20 cellular contexts compared by ENCODE assay signal in genomic region chr1:57447551-57447950, GRCh38. TPM values are rescaled to one million over a fixed set of nuclear protein-coding genes. Genes with fewer than 3 reads are reported as not detected.
A peak's percentile ranks its signal among the peaks of the same experiment; 100 is the strongest.
DNase-seq lines count a peak whose midpoint lies in the region; ATAC-seq, FAIRE-seq and TF ChIP-seq lines count a peak whose summit lies in the region.
"Had no signal": no experiment of that assay in that cellular context is flagged by ENCODE, and none has a peak within 500 bp of the region (broad histone marks: within the 10 kb centered on the region; RNA-seq: fewer than 3 reads in every experiment).

No MANE protein-coding gene starts in this region.

- H3K4me3 Mint-ChIP-seq in endodermal cell, result no peak overlapping the region
- H3K4me3 Mint-ChIP-seq: CD4-positive, alpha-beta T cell; HFFc6; IgD-negative memory B cell had no signal

- no peaks in the 10 kb centered on the region for H4K20me1 ChIP-seq in IMR-90 (ENCODE audit: insufficient read depth, low read length)

- H3K9me3 ChIP-seq in IMR-90 (ENCODE audit: control insufficient read depth, insufficient read depth, low read length) (no peaks in the 10 kb centered on the region), endodermal cell (ENCODE audit: control insufficient read depth, low read length) (no peaks in the 10 kb centered on the region), kidney (ENCODE audit: control insufficient read depth in 1 of 2, low read length in 2 of 2) (no peaks in the 10 kb centered on the region)
- H3K9me3 ChIP-seq: Caco-2 had no signal

- no peaks in the 10 kb centered on the region for H3K36me3 Mint-ChIP-seq in endodermal cell (ENCODE audit: low read depth)
- H3K36me3 Mint-ChIP-seq: IgD-negative memory B cell had no signal

- no peaks in the 10 kb centered on the region for H3K9me3 Mint-ChIP-seq in endodermal cell
- H3K9me3 Mint-ChIP-seq: HFFc6 had no signal

- peaks cover 5% of the 10 kb centered on the region for H3K27me3 Mint-ChIP-seq in endodermal cell (ENCODE audit: insufficient read depth)
- H3K27me3 Mint-ChIP-seq: IgD-negative memory B cell had no signal

- peaks cover 19% of the 10 kb centered on the region for H3K4me1 Mint-ChIP-seq in endodermal cell
- H3K4me1 Mint-ChIP-seq: IgD-negative memory B cell had no signal

- POLR2A ChIA-PET in IMR-90 (lab: Charles Lee; ENCODE audit: unreplicated experiment), result no interaction called here

- H3K9ac ChIP-seq in IMR-90 (ENCODE audit: low read depth, low read length) (no peak overlapping the region), endodermal cell (ENCODE audit: extremely low read depth, low read length, poor library complexity, severe bottlenecking) (no peak overlapping the region), kidney (ENCODE audit: low read length in 2 of 2) (no peak overlapping the region)
- H3K9ac ChIP-seq: GM23248 had no signal

- no peak overlapping the region for H4K91ac ChIP-seq in IMR-90 (ENCODE audit: insufficient read depth, low read depth, low read length)

- no peak overlapping the region for H3K14ac ChIP-seq in IMR-90 (replicated peaks; ENCODE audit: low read depth, low read length)

- no peak overlapping the region for H3K27ac Mint-ChIP-seq in endodermal cell
- H3K27ac Mint-ChIP-seq: CD4-positive, alpha-beta T cell; HFFc6; IgD-negative memory B cell had no signal

- TF ChIP-seq CTCF in IMR-90 (conservative IDR thresholded peaks at IDR 0.05; ENCODE audit: low read depth, low read length) (no peak), endodermal cell (conservative IDR thresholded peaks at IDR 0.05) (peak; percentile 59), kidney (IDR thresholded peaks at IDR 0.05; ENCODE audit: borderline replicate concordance, extremely low read depth, insufficient read depth) (no peak)

- no peak overlapping the region for H2AK9ac ChIP-seq in IMR-90 (replicated peaks; ENCODE audit: low read depth, low read length, poor library complexity)

- TF ChIP-seq POLR2A in IMR-90 (IDR thresholded peaks at IDR 0.05; ENCODE audit: low read depth, low read length), result no peak

- dilution Hi-C loops in IMR-90 (cut with HindIII; ENCODE audit: low sequenced_read_pairs, unreplicated experiment), result no loop called here

- CTCF ChIA-PET in IMR-90 (lab: Yijun Ruan, JAX), result no interaction called here

- BruUV-seq in IMR-90 (replicated peaks; lab: Mats Ljungman, UMichigan), result no TSS peak

- H3K4me2 ChIP-seq in IMR-90 (ENCODE audit: low read depth, low read length), result no peak overlapping the region

- ATAC-seq in IMR-90 (ENCODE audit: low read depth), result no peak
- ATAC-seq: HCT116 had no signal

- no peak overlapping the region for H2AFZ ChIP-seq in IMR-90 (replicated peaks; ENCODE audit: low read length, poor library complexity)
- H2AFZ ChIP-seq: GM23248 had no signal

- intact Hi-C loops in IMR-90 (cut with micrococcal nuclease), result no loop called here
- intact Hi-C loops in kidney (cut with DNase I), result no loop called here

- H3K9me1 ChIP-seq in IMR-90 (ENCODE audit: insufficient read depth, low read length), result no peaks in the 10 kb centered on the region

- H3K36me3 ChIP-seq in IMR-90 (ENCODE audit: control insufficient read depth, insufficient read depth, low read length) (no peaks in the 10 kb centered on the region), endodermal cell (ENCODE audit: control insufficient read depth, insufficient read depth, low read length) (no peaks in the 10 kb centered on the region), kidney (ENCODE audit: control insufficient read depth in 1 of 2, insufficient read depth in 2 of 2, low read length in 2 of 2) (no peaks in the 10 kb centered on the region)

- H2BK5ac ChIP-seq in IMR-90 (ENCODE audit: low read depth, low read length, poor library complexity, severe bottlenecking), result no peak overlapping the region

- no peak overlapping the region for H2BK120ac ChIP-seq in IMR-90 (ENCODE audit: low read depth, low read length)

- H3K27ac ChIP-seq in IMR-90 (ENCODE audit: insufficient read depth, low read length) (no peak overlapping the region), endodermal cell (ENCODE audit: low read depth, low read length) (no peak overlapping the region), kidney (ENCODE audit: low read depth in 2 of 2, low read length in 2 of 2) (no peak overlapping the region)
- H3K27ac ChIP-seq: C4-2B, GM23248 had no signal

- H2BK15ac ChIP-seq in IMR-90 (ENCODE audit: low read depth, low read length), result no peak overlapping the region

- DNase-seq in IMR-90 (no peak), endodermal cell (peak; percentile 52), kidney (peak; percentile 19), GDM1 (lab: John Stamatoyannopoulos, UW) (no peak), LoVo (ENCODE audit: low spot score) (no peak)
- no peak for DNase-seq in activated T-cell treated with anti-CD3 and anti-CD28 coated beads, Interleukin-2, amount 50 U/mL, for 1 hour
- DNase-seq: AML-193; Caco-2; CD4-positive, alpha-beta T cell; GM23248; HFFc6 had no signal

- H3K27me3 ChIP-seq in IMR-90 (ENCODE audit: control insufficient read depth, insufficient read depth, low read length) (no peaks in the 10 kb centered on the region; the same call in 1 of the 2 replicates), endodermal cell (ENCODE audit: control insufficient read depth, insufficient read depth, low read length, poor library complexity, severe bottlenecking) (no peaks in the 10 kb centered on the region)

- TF ChIP-seq RAD21 in IMR-90 (IDR thresholded peaks at IDR 0.05; ENCODE audit: low read length), result no peak

- in situ Hi-C loops in IMR-90 (cut with MboI; ENCODE audit: low sequenced_read_pairs), result no loop called here

- 0 out of 2 replicates have a peak overlapping the region, but pooled peaks have one; percentile 29 for H2BK20ac ChIP-seq in IMR-90 (ENCODE audit: low read depth, low read length)

- no CpG with 5 or more reads among the region's 3 CpGs for WGBS in IMR-90 (ENCODE audit: extremely low coverage in 2 of 2, insufficient read length in 1 of 2), 2 experiments
- 90 to 92% methylated on average over 2 to 3 of the region's 3 CpGs for WGBS in endodermal cell (ENCODE audit: insufficient coverage in 1 of 2, insufficient read length in 1 of 2), 2 experiments

- H3K79me1 ChIP-seq in IMR-90 (ENCODE audit: low read depth in 1 of 2, low read length in 2 of 2), result no peaks in the 10 kb centered on the region

- H4K8ac ChIP-seq in IMR-90 (ENCODE audit: low read depth in 2 of 2, low read length in 2 of 2), result no peak overlapping the region

- H3K4me1 ChIP-seq in IMR-90 (ENCODE audit: control insufficient read depth, insufficient read depth, low read length) (no peaks in the 10 kb centered on the region), endodermal cell (ENCODE audit: control insufficient read depth, insufficient read depth, low read length) (no peaks in the 10 kb centered on the region), kidney (ENCODE audit: control insufficient read depth in 1 of 2, insufficient read depth in 1 of 2, low read depth in 1 of 2, low read length in 2 of 2) (no peaks in the 10 kb centered on the region)

- no peak for FAIRE-seq in kidney (lab: Jason Lieb, UNC)
- FAIRE-seq: G401.6, GM12892, GM18507, H54, HTR-8/SVneo had no signal

- H3K23ac ChIP-seq in IMR-90 (ENCODE audit: low read depth, low read length), result no peak overlapping the region

- H3K4me3 ChIP-seq in IMR-90 (ENCODE audit: insufficient read depth, low read depth, low read length), result no peak overlapping the region
- H3K4me3 ChIP-seq in endodermal cell (ENCODE audit: low read length), result no peak overlapping the region
- no peak overlapping the region for H3K4me3 ChIP-seq in kidney (ENCODE audit: low read length in 2 of 2)
- H3K4me3 ChIP-seq: GM23248 had no signal

- H2AK5ac ChIP-seq in IMR-90 (ENCODE audit: low read depth, low read length), result no peak overlapping the region

- H3K56ac ChIP-seq in IMR-90 (ENCODE audit: extremely low read depth, insufficient read depth, low read length), result no peak overlapping the region

- no peak overlapping the region for H4K5ac ChIP-seq in IMR-90 (ENCODE audit: low read depth, low read length)

- H3K4ac ChIP-seq in IMR-90 (ENCODE audit: low read depth, low read length), result no peak overlapping the region

- no peak overlapping the region for H3K18ac ChIP-seq in IMR-90 (ENCODE audit: low read depth, low read length)

TF ChIP-seq in IMR-90, 13 proteins besides CTCF, POLR2A, EP300 and RAD21:
- TF ChIP-seq FOS (IDR thresholded peaks at IDR 0.05; ENCODE audit: low read depth, low read length), result no peak
- TF ChIP-seq BHLHE40 (IDR thresholded peaks at IDR 0.05; ENCODE audit: low read depth, low read length), result no peak
- TF ChIP-seq USF2 (IDR thresholded peaks at IDR 0.05; ENCODE audit: low read depth, low read length), result no peak
- no peak for TF ChIP-seq MAZ (IDR thresholded peaks at IDR 0.05; ENCODE audit: borderline replicate concordance, low read depth, low read length)
- TF ChIP-seq SMC3 (IDR thresholded peaks at IDR 0.05; ENCODE audit: low read depth, low read length), result no peak

RNA-seq across cellular contexts. Expression of gene DAB1, which starts 23.7 kb away (rescaled TPM):
- total RNA-seq in IMR-90 (2012; rRNA removed), result 0.18 and 0.56 TPM in 2 replicates
- 0.41 and 0.53 TPM in 2 replicates for polyA plus RNA-seq in IMR-90 (2012; rRNA removed)
- 0.14 and 0.57 TPM in 2 replicates for polyA plus RNA-seq in IMR-90 (2012; cell fraction: cytosol; rRNA removed)
- polyA plus RNA-seq in IMR-90 (2012; cell fraction: nucleus; rRNA removed; ENCODE audit: low replicate concordance), result 0.67 and 0.73 TPM in 2 replicates
- 10 to 100 TPM; 32.0 to 36.2 TPM for total RNA-seq in endodermal cell
- 10.8 TPM for polyA plus RNA-seq in endodermal cell (2013, experiment 1 of 2)
- polyA plus RNA-seq in endodermal cell (2013, experiment 2 of 2), result 11.5 TPM
- total RNA-seq in kidney, result 2.3 TPM
- polyA plus RNA-seq in kidney (ENCODE audit: insufficient read depth, low read depth, low replicate concordance), result not detected
- total RNA-seq: A172 had no signal

Comparison
In these comparisons a context has a peak if more than half of its experiments do, and no peak if none do; other contexts are left out.
1. DNase-seq: peak in endodermal cell (single experiment) and kidney (single experiment); none in IMR-90 (single experiment), GDM1 (single experiment), LoVo (single experiment) and activated T-cell treated with anti-CD3 and anti-CD28 coated beads, Interleukin-2, amount 50 U/mL, for 1 hour (single experiment).